8 cellular contexts compared by ENCODE assay signal in genomic region chr22:45553333-45554039, GRCh38. TPM values are rescaled to one million over a fixed set of nuclear protein-coding genes. Genes with fewer than 3 reads are reported as not detected.
DNase-seq lines count a peak whose midpoint lies in the region; ATAC-seq, FAIRE-seq and TF ChIP-seq lines count a peak whose summit lies in the region.

No MANE protein-coding gene starts in this region.

- H3K9me3 Mint-ChIP-seq in GM23338, result peaks cover 6% of the 10 kb centered on the region; the same call in 2 of the 3 replicates
- H3K9me3 Mint-ChIP-seq in activated CD8-positive, alpha-beta T cell treated with anti-CD3 and anti-CD28 coated beads, Interleukin-2, amount 10 ng/mL, durations not matched to agents 7 days and 5 days (ENCODE audit: insufficient read depth), result no peaks in the 10 kb centered on the region

- H3K4me1 ChIP-seq in GM23338 (ENCODE audit: insufficient read depth) (peaks cover 3% of the 10 kb centered on the region), endothelial cell of umbilical vein (ENCODE audit: control insufficient read depth, extremely low read depth, insufficient read depth, low read length) (no peaks in the 10 kb centered on the region), mesodermal cell (ENCODE audit: control insufficient read depth, insufficient read depth, low read length, poor library complexity, severe bottlenecking) (peaks cover 20% of the 10 kb centered on the region)

- H4K20me1 ChIP-seq in GM23338 (replicated peaks; ENCODE audit: insufficient read depth), result no peaks in the 10 kb centered on the region
- no peaks in the 10 kb centered on the region for H4K20me1 ChIP-seq in endothelial cell of umbilical vein (replicated peaks; ENCODE audit: control insufficient read depth, extremely low read depth, insufficient read depth, low read length)

- no peak overlapping the region for H3K4me2 ChIP-seq in GM23338
- H3K4me2 ChIP-seq in endothelial cell of umbilical vein (ENCODE audit: insufficient read depth, low read length), result no peak overlapping the region

- peaks cover 12% of the 10 kb centered on the region for H3K4me1 Mint-ChIP-seq in GM23338
- H3K4me1 Mint-ChIP-seq in activated CD8-positive, alpha-beta T cell treated with anti-CD3 and anti-CD28 coated beads, Interleukin-2, amount 10 ng/mL, durations not matched to agents 7 days and 5 days (ENCODE audit: low read depth), result peaks cover 2% of the 10 kb centered on the region

- H3K36me3 ChIP-seq in GM23338 (ENCODE audit: insufficient read depth) (peaks cover 5% of the 10 kb centered on the region; the same call in 1 of the 2 replicates), endothelial cell of umbilical vein (ENCODE audit: control insufficient read depth in 2 of 2, extremely low read depth in 1 of 2, insufficient read depth in 2 of 2, low read length in 2 of 2) (no peaks in the 10 kb centered on the region), mesodermal cell (ENCODE audit: control insufficient read depth, insufficient read depth, low read length) (peaks cover 86% of the 10 kb centered on the region)

- no peaks in the 10 kb centered on the region for H3K9me1 ChIP-seq in endothelial cell of umbilical vein (replicated peaks; ENCODE audit: control insufficient read depth, extremely low read depth, insufficient read depth, low read length)

- H3K27me3 Mint-ChIP-seq in GM23338 (ENCODE audit: insufficient read depth, low read depth, poor library complexity), result peaks cover 2% of the 10 kb centered on the region
- H3K27me3 Mint-ChIP-seq in activated CD8-positive, alpha-beta T cell treated with anti-CD3 and anti-CD28 coated beads, Interleukin-2, amount 10 ng/mL, durations not matched to agents 7 days and 5 days (ENCODE audit: low read depth), result no peaks in the 10 kb centered on the region

- peaks cover 71% of the 10 kb centered on the region for H3K36me3 Mint-ChIP-seq in GM23338 (ENCODE audit: low read depth)
- H3K36me3 Mint-ChIP-seq in activated CD8-positive, alpha-beta T cell treated with anti-CD3 and anti-CD28 coated beads, Interleukin-2, amount 10 ng/mL, durations not matched to agents 7 days and 5 days (ENCODE audit: low read depth), result no peaks in the 10 kb centered on the region

- H3K4me3 ChIP-seq in GM23338, result no peak overlapping the region
- no peak overlapping the region for H3K4me3 ChIP-seq in endothelial cell of umbilical vein (replicated peaks in 1 of 3; ENCODE audit: insufficient read depth in 1 of 3, low read depth in 1 of 3, low read length in 3 of 3)
- H3K4me3 ChIP-seq in mesodermal cell (ENCODE audit: extremely low read depth, insufficient read depth, low read length, poor library complexity, severe bottlenecking), result no peak overlapping the region

- no peak overlapping the region; the same call in 2 of the 3 replicates for H3K4me3 Mint-ChIP-seq in GM23338
- H3K4me3 Mint-ChIP-seq in activated CD8-positive, alpha-beta T cell treated with anti-CD3 and anti-CD28 coated beads, Interleukin-2, amount 10 ng/mL, durations not matched to agents 7 days and 5 days, result no peak overlapping the region

- H3K9me2 ChIP-seq in GM23338 (ENCODE audit: insufficient read depth), result no peaks in the 10 kb centered on the region

- H3K27ac ChIP-seq in GM23338 (ENCODE audit: low read depth) (peak overlapping the region; percentile 74; the same call in 1 of the 2 replicates), endothelial cell of umbilical vein (ENCODE audit: insufficient read depth, low read depth, low read length) (no peak overlapping the region), mesodermal cell (ENCODE audit: low read depth, low read length, severe bottlenecking) (peak overlapping the region; percentile 36)

- TF ChIP-seq POLR2A in endothelial cell of umbilical vein (IDR thresholded peaks at IDR 0.05; ENCODE audit: low read depth, low read length), result no peak

- no peaks in the 10 kb centered on the region for H3F3A ChIP-seq in GM23338 (replicated peaks; ENCODE audit: low read depth)

- FAIRE-seq in endothelial cell of umbilical vein (lab: Jason Lieb, UNC), result peak; percentile 89

- DNase-seq in AG08396 (ENCODE audit: low spot score) (peak; percentile 87), GM23338 (ENCODE audit: low spot score) (peak; percentile 90), NCI-H510A (lab: John Stamatoyannopoulos, UW) (peak; percentile 26), endothelial cell of umbilical vein (ENCODE audit: low read depth, low spot score) (peak; percentile 71)
- peak; percentile 65 for DNase-seq in activated CD8-positive, alpha-beta T cell treated with anti-CD3 and anti-CD28 coated beads, Interleukin-2, amount 10 ng/mL, durations not matched to agents 7 days and 5 days
- DNase-seq in stimulated activated CD8-positive, alpha-beta memory T cell treated with anti-CD3 and anti-CD28 coated beads, Interleukin-4, amount 100 ng/mL, for 24 hours (ENCODE audit: low read depth), result peak; percentile 13

- H3K27me3 ChIP-seq in GM23338 (ENCODE audit: insufficient read depth) (no peaks in the 10 kb centered on the region), endothelial cell of umbilical vein (ENCODE audit: control insufficient read depth in 2 of 2, insufficient read depth in 2 of 2, low read length in 2 of 2) (no peaks in the 10 kb centered on the region)

- H3K79me2 ChIP-seq in GM23338 (replicated peaks; ENCODE audit: insufficient read depth) (no peaks in the 10 kb centered on the region), endothelial cell of umbilical vein (ENCODE audit: control insufficient read depth, insufficient read depth, low read length) (no peaks in the 10 kb centered on the region)

- dilution Hi-C loops in endothelial cell of umbilical vein (cut with MboI; ENCODE audit: extremely low pct_ligation_motif_present, low sequenced_read_pairs), result no loop called here

- H3K9me3 ChIP-seq in endothelial cell of umbilical vein (replicated peaks; ENCODE audit: control insufficient read depth, insufficient read depth, low read length), result no peaks in the 10 kb centered on the region
- H3K9me3 ChIP-seq in mesodermal cell (ENCODE audit: control insufficient read depth, low read length), result no peaks in the 10 kb centered on the region

- intact Hi-C loops in endothelial cell of umbilical vein (cut with micrococcal nuclease), result loop anchor here (1.0 kb wide), 3 partner anchors 112 to 578 kb away; no protein-coding TSS in a partner anchor

- H3K9ac ChIP-seq in endothelial cell of umbilical vein (replicated peaks; ENCODE audit: extremely low read depth, insufficient read depth, low read length), result no peak overlapping the region

- BruUV-seq in endothelial cell of umbilical vein (replicated peaks; lab: Mats Ljungman, UMichigan), result no TSS peak

- TF ChIP-seq CTCF in GM23338 (conservative IDR thresholded peaks at IDR 0.05; ENCODE audit: low read depth in 2 of 2), result peak; percentile 96 to 97
- TF ChIP-seq CTCF in endothelial cell of umbilical vein (IDR thresholded peaks at IDR 0.05; ENCODE audit: extremely low read depth in 1 of 2, insufficient read depth in 1 of 2, low read depth in 1 of 2, low read length in 2 of 2), result peak; percentile 91 to 98

- H3K27ac Mint-ChIP-seq in GM23338, result peak overlapping the region; percentile 57
- no peak overlapping the region for H3K27ac Mint-ChIP-seq in activated CD8-positive, alpha-beta T cell treated with anti-CD3 and anti-CD28 coated beads, Interleukin-2, amount 10 ng/mL, durations not matched to agents 7 days and 5 days

- H2AFZ ChIP-seq in GM23338 (no peak overlapping the region), endothelial cell of umbilical vein (ENCODE audit: low read depth, low read length) (peak overlapping the region; percentile 91)

- POLR2A ChIA-PET in activated CD8-positive, alpha-beta T cell treated with anti-CD3 and anti-CD28 coated beads, Interleukin-2, amount 10 ng/mL, durations not matched to agents 7 days and 5 days (lab: Charles Lee), result interaction anchor here (0.6 kb wide), 1 partner anchor 401 kb away, joined by 3 read pairs; no protein-coding TSS in a partner anchor
- POLR2A ChIA-PET in endothelial cell of umbilical vein (lab: Charles Lee), result no interaction called here

- peak; percentile 77 for ATAC-seq in GM23338
- ATAC-seq in activated CD8-positive, alpha-beta T cell treated with anti-CD3 and anti-CD28 coated beads, Interleukin-2, amount 10 ng/mL, durations not matched to agents 7 days and 5 days, result peak; percentile 63
- no peak for ATAC-seq in GM19324 (IDR thresholded peaks at IDR 0.05; ENCODE audit: low FRiP score, unreplicated experiment)

- CTCF ChIA-PET in activated CD8-positive, alpha-beta T cell treated with anti-CD3 and anti-CD28 coated beads, Interleukin-2, amount 10 ng/mL, durations not matched to agents 7 days and 5 days (lab: Charles Lee), result interaction anchor here (0.8 to 1.4 kb wide), 9 partner anchors 14 to 310 kb away, joined by 3 to 8 read pairs (median 4); no protein-coding TSS in a partner anchor
- CTCF ChIA-PET in endothelial cell of umbilical vein (lab: Charles Lee), result interaction anchor here (0.7 to 4.2 kb wide), 11 partner anchors 10 to 451 kb away, joined by 3 to 52 read pairs (median 4); no protein-coding TSS in a partner anchor

- WGBS in mesodermal cell (ENCODE audit: insufficient coverage in 2 of 2), 2 experiments, result 57 to 63% methylated on average over 18 to 20 of the region's 23 CpGs

TF ChIP-seq in GM23338, 12 proteins besides CTCF, POLR2A, EP300 and RAD21 (continues in another document):
- TF ChIP-seq POLR2AphosphoS5 (IDR thresholded peaks at IDR 0.05; ENCODE audit: low read depth), result no peak

TF ChIP-seq in endothelial cell of umbilical vein, 7 proteins besides CTCF, POLR2A, EP300 and RAD21 (continues in another document):
- TF ChIP-seq GATA2 (IDR thresholded peaks at IDR 0.05; ENCODE audit: insufficient read depth, insufficient read length, low read depth, low read length), result no peak
- no peak for TF ChIP-seq POLR2AphosphoS5 (IDR thresholded peaks at IDR 0.05; ENCODE audit: insufficient read depth, low read depth, low read length)
- TF ChIP-seq JUN (IDR thresholded peaks at IDR 0.05; ENCODE audit: borderline replicate concordance, insufficient read depth, insufficient read length, low read depth), result no peak

RNA-seq across cellular contexts. Expression of gene FBLN1, which starts 50.8 kb away (rescaled TPM):
- total RNA-seq in GM23338 (2014; rRNA removed; shearing (Covaris generic)), result 134 and 137 TPM in 2 replicates
- 88.4 and 90.1 TPM in 2 replicates for polyA plus RNA-seq in GM23338 (2016; fragmentation: Nextera tagmentation; extraction: Ambion mirVana)
- not detected for total RNA-seq in activated CD8-positive, alpha-beta T cell treated with anti-CD3 and anti-CD28 coated beads, Interleukin-2, amount 10 ng/mL, durations not matched to agents 7 days and 5 days
- 1.3 and 4.0 TPM in 2 replicates for total RNA-seq in endothelial cell of umbilical vein
- polyA plus RNA-seq in endothelial cell of umbilical vein, result 1.1 and 1.2 TPM in 2 replicates
- polyA plus RNA-seq in endothelial cell of umbilical vein (2011; cell fraction: cytosol; rRNA removed), result 0.58 and 0.71 TPM in 2 replicates
- 0.34 and 0.67 TPM in 2 replicates for polyA plus RNA-seq in endothelial cell of umbilical vein (2011; cell fraction: nucleus; rRNA removed)
- 0.80 and 3.4 TPM in 2 replicates for polyA plus RNA-seq in endothelial cell of umbilical vein (2012)
- 0.41 and 1.9 TPM in 2 replicates for polyA minus RNA-seq in endothelial cell of umbilical vein
- polyA minus RNA-seq in endothelial cell of umbilical vein (2011; cell fraction: cytosol; rRNA and poly(A)+ RNA removed), result 29.9 TPM
- 0.38 and 0.96 TPM in 2 replicates for polyA minus RNA-seq in endothelial cell of umbilical vein (2011; cell fraction: nucleus; rRNA and poly(A)+ RNA removed)
- polyA plus RNA-seq in mesodermal cell (2013, experiment 1 of 2), result 489 TPM
- polyA plus RNA-seq in mesodermal cell (2013, experiment 2 of 2), result 428 TPM

Comparison
In these comparisons a context has a peak if more than half of its experiments do, and no peak if none do; other contexts are left out.
1. DNase-seq: peak in every context shown above with its lines; median percentile 90 in GM23338; 87 in AG08396; 71 in endothelial cell of umbilical vein; 65 in activated CD8-positive, alpha-beta T cell treated with anti-CD3 and anti-CD28 coated beads, Interleukin-2, amount 10 ng/mL, durations not matched to agents 7 days and 5 days; 26 in NCI-H510A; 13 in stimulated activated CD8-positive, alpha-beta memory T cell treated with anti-CD3 and anti-CD28 coated beads, Interleukin-4, amount 100 ng/mL, for 24 hours.
2. RNA of gene FBLN1, which starts 50.8 kb away (total RNA-seq): 134 to 137 TPM in GM23338; 1.3 to 4.0 TPM in endothelial cell of umbilical vein and not detected in activated CD8-positive, alpha-beta T cell treated with anti-CD3 and anti-CD28 coated beads, Interleukin-2, amount 10 ng/mL, durations not matched to agents 7 days and 5 days; every median in the first group is over 10 times any median in the second.